ENCODE assay signal across 8 cellular contexts in the genomic region with DNA sequence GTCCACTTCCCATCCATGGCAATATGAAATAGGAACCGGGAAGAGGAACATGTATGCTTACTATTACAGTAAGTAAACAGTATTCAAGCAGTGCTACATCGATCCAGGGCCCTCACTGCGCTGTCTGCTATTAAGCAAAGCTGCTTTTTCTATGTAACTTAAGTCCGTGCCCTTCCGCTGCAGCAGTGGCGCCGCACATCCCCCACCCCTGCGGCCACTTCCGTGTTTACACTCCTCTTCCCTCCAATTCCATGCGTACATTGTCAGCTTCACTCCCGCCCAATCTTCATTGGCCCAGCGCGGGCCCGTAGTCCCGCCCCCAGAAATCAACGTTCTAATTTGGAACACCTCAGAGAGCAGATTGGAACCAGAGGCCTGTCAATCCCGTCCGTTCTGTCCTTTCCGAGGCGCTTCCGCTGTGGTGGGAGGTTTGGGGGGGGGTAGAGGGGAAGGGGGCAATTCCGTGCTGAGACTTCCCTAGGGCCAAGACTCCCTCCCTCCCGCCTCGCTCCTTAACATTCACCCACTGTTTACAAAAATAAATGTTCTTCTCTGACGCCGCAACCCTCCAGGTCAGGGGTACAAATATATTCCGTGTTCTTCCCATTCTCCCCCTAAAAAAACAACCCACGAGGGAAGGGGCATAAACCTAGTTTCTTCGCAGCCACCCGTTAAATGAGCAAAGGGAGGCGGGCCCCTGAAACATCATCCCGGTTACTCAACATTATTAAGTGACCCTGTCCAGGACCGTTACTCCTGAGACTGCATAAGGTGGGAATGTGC.
DNase-seq lines count a peak whose midpoint lies in the region; ATAC-seq, FAIRE-seq and TF ChIP-seq lines count a peak whose summit lies in the region.

No MANE protein-coding gene starts in this region.

- peaks cover 34% of the 10 kb centered on the region for H3K4me1 Mint-ChIP-seq in activated CD4-positive, alpha-beta T cell treated with anti-CD3 and anti-CD28 coated beads for 36 hours

- peak; percentile 97 for FAIRE-seq in GM19239 (lab: Jason Lieb, UNC)
- FAIRE-seq in kidney (lab: Jason Lieb, UNC) = peak; percentile 91

- POLR2A ChIA-PET in activated CD4-positive, alpha-beta T cell treated with anti-CD3 and anti-CD28 coated beads for 36 hours (lab: Charles Lee) = interaction anchor here (0.6 to 1.5 kb wide), 5 partner anchors 53 to 231 kb away, joined by 4 to 7 read pairs (median 4); a partner anchor contains a TSS

- H3K36me3 Mint-ChIP-seq in activated CD4-positive, alpha-beta T cell treated with anti-CD3 and anti-CD28 coated beads for 36 hours (ENCODE audit: low read depth) = peaks cover 18% of the 10 kb centered on the region

- H3K4me3 ChIP-seq in BE2C (ENCODE audit: low read depth, low read length) = peak overlapping the region; percentile 90
- peak overlapping the region; percentile 89 for H3K4me3 ChIP-seq in choroid plexus epithelial cell (ENCODE audit: low read depth, low read length)
- peak overlapping the region; percentile 98 to 99 for H3K4me3 ChIP-seq in kidney (ENCODE audit: low read length in 2 of 2)

- peak; percentile 85 for ATAC-seq in HG03442 (IDR thresholded peaks at IDR 0.05; ENCODE audit: unreplicated experiment)
- peak; percentile 89 for ATAC-seq in activated CD4-positive, alpha-beta T cell treated with anti-CD3 and anti-CD28 coated beads for 36 hours

- H3K9me3 ChIP-seq in BE2C (no peaks in the 10 kb centered on the region), kidney (ENCODE audit: control insufficient read depth in 1 of 2, low read length in 2 of 2) (no peaks in the 10 kb centered on the region)

- H3K27ac ChIP-seq in kidney (ENCODE audit: low read depth in 2 of 2, low read length in 2 of 2) = peak overlapping the region; percentile 98

- no peaks in the 10 kb centered on the region for H3K27me3 ChIP-seq in BE2C

- H3K27me3 Mint-ChIP-seq in activated CD4-positive, alpha-beta T cell treated with anti-CD3 and anti-CD28 coated beads for 36 hours = no peaks in the 10 kb centered on the region

- H3K9me3 Mint-ChIP-seq in activated CD4-positive, alpha-beta T cell treated with anti-CD3 and anti-CD28 coated beads for 36 hours (ENCODE audit: low read depth) = no peaks in the 10 kb centered on the region

- H3K4me1 ChIP-seq in BE2C (no peaks in the 10 kb centered on the region), kidney (ENCODE audit: control insufficient read depth in 1 of 2, insufficient read depth in 1 of 2, low read depth in 1 of 2, low read length in 2 of 2) (peaks cover 7 to 21% of the 10 kb centered on the region in 2 donors)

- DNase-seq in BE2C (peak; percentile 96), GM19239 (ENCODE audit: insufficient read length, low spot score) (peak; percentile 83), NCI-H510A treated with DMSO at 0.1 percent for 48 hours (lab: John Stamatoyannopoulos, UW) (peak; percentile 92), choroid plexus epithelial cell (ENCODE audit: low read depth) (peak; percentile 99), kidney (peak; percentile 97)
- peak; percentile 95 for DNase-seq in activated CD4-positive, alpha-beta T cell treated with anti-CD3 and anti-CD28 coated beads for 36 hours
- peak; percentile 71 to 73 for DNase-seq in stimulated activated CD4-positive, alpha-beta T cell treated with anti-CD3 and anti-CD28 coated beads, Interleukin-15, amount 100 ng/mL, for 1 hour (ENCODE audit: low read depth in 1 of 2, low spot score in 1 of 2)

- TF ChIP-seq CTCF in BE2C (IDR thresholded peaks at IDR 0.05; ENCODE audit: low read depth, low read length) = no peak
- TF ChIP-seq CTCF in choroid plexus epithelial cell (conservative IDR thresholded peaks at IDR 0.05; ENCODE audit: low read depth, low read length) = no peak
- TF ChIP-seq CTCF in kidney (IDR thresholded peaks at IDR 0.05; ENCODE audit: borderline replicate concordance, extremely low read depth, insufficient read depth) = no peak

- CTCF ChIA-PET in activated CD4-positive, alpha-beta T cell treated with anti-CD3 and anti-CD28 coated beads for 36 hours (lab: Charles Lee) = no interaction called here

- H3K4me3 Mint-ChIP-seq in activated CD4-positive, alpha-beta T cell treated with anti-CD3 and anti-CD28 coated beads for 36 hours = peak overlapping the region; percentile 100

- peak overlapping the region; percentile 99 for H3K27ac Mint-ChIP-seq in activated CD4-positive, alpha-beta T cell treated with anti-CD3 and anti-CD28 coated beads for 36 hours

- H3K36me3 ChIP-seq in BE2C (no peaks in the 10 kb centered on the region), kidney (ENCODE audit: control insufficient read depth in 1 of 2, insufficient read depth in 2 of 2, low read length in 2 of 2) (no peaks in the 10 kb centered on the region)

- intact Hi-C loops in activated CD4-positive, alpha-beta T cell treated with anti-CD3 and anti-CD28 coated beads for 36 hours (cut with DNase I, micrococcal nuclease) = loop anchor here (1.0 to 10.0 kb wide), 13 partner anchors 52 to 1442 kb away; a partner anchor contains a TSS
- intact Hi-C loops in kidney (cut with DNase I) = no loop called here

- H3K9ac ChIP-seq in kidney (ENCODE audit: low read length in 2 of 2) = peak overlapping the region; percentile 87 to 97

Comparison
In these comparisons a context has a peak if more than half of its experiments do, and no peak if none do; other contexts are left out.
1. Peak in every context shown above with its lines: DNase-seq, ATAC-seq, H3K4me3 ChIP-seq and H3K27ac ChIP-seq.